Comparison of ENCODE assay signal across 1 cellular context in the genomic region with DNA sequence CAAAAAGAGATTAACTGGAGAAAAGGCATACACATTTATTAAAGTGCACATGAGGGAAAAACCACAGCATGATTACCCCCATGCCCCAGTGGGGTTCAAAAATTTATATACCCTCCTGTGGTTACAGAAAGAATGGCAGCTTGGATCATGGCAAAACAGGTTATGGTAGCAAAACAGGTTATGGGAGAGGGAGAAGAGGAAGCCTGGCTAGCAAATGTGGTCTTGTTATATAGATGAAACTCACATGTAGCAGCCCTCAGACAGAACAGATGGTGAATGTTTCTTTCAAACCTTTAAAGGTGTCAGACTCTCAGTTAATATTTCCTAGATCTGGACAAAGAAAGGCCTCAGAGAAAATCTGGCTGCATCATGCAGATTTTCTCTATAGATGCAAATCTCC.
TF ChIP-seq lines count a peak whose summit lies in the region.

No MANE protein-coding gene starts in this region.

TF ChIP-seq in GM23338, 12 proteins besides CTCF, POLR2A, EP300 and RAD21 (continued from another document):
- TF ChIP-seq ZNF462 (CRISPR knock-in tag; IDR thresholded peaks at IDR 0.05) = no peak
- TF ChIP-seq STAT1 (IDR thresholded peaks at IDR 0.05; ENCODE audit: unreplicated experiment) = no peak
- no peak for TF ChIP-seq CREB1 (CRISPR knock-in tag; IDR thresholded peaks at IDR 0.05; ENCODE audit: low read depth)
- no peak for TF ChIP-seq POLR2AphosphoS5 (IDR thresholded peaks at IDR 0.05; ENCODE audit: low read depth)
- no peak for TF ChIP-seq NANOG (IDR thresholded peaks at IDR 0.05; ENCODE audit: borderline replicate concordance)
- no peak for TF ChIP-seq ZNF331 (CRISPR knock-in tag; IDR thresholded peaks at IDR 0.05; ENCODE audit: low read depth)
